In the genomic region with DNA sequence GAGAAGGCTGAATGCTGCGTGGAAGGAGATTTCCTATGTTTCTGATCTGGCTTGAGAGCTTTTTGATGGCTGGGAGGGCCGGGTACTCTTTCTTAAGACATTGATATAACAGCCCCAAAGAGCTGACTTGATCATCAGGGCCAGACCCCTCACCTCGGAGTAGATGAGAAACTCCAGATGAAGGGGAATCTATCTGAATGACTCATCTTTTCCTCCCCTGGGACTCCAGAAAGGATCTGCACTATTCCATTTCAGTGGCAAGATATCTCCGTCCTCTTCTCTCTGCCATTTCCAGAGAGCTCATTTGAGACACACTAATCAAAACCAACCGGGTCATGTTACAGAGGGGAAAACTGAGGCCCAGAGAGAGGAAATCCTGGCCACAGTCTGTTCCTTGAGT, we compare ENCODE assay signal across 19 cellular contexts.
DNase-seq lines count a peak whose midpoint lies in the region; ATAC-seq and TF ChIP-seq lines count a peak whose summit lies in the region.
"Had no signal": no experiment of that assay in that cellular context is flagged by ENCODE, and none has a peak within 500 bp of the region (broad histone marks: within the 10 kb centered on the region; RNA-seq: fewer than 3 reads in every experiment).

No MANE protein-coding gene starts in this region.

- peaks cover 5% of the 10 kb centered on the region for H3K4me1 Mint-ChIP-seq in activated T-helper 2 cell treated with anti-CD3 and anti-CD28 coated beads, Interferon-gamma antibody, Interleukin-2, Interleukin-4, amounts not matched to agents 10 μg/mL and 5 μg/mL and 100 μg/mL, durations not matched to agents 14 hours and 24 hours and 36 hours (ENCODE audit: low read depth)

- H3K27me3 Mint-ChIP-seq in activated T-helper 2 cell treated with anti-CD3 and anti-CD28 coated beads, Interferon-gamma antibody, Interleukin-2, Interleukin-4, amounts not matched to agents 10 μg/mL and 5 μg/mL and 100 μg/mL, durations not matched to agents 14 hours and 24 hours and 36 hours (ENCODE audit: low read depth), result no peaks in the 10 kb centered on the region

- H3K18ac ChIP-seq in mesenchymal stem cell (ENCODE audit: low read depth in 1 of 2, low read length in 2 of 2), result peak overlapping the region in 1 of 2 experiments; percentile 70

- H2BK120ac ChIP-seq in mesenchymal stem cell (ENCODE audit: low read depth, low read length), result no peak overlapping the region

- peak overlapping the region; percentile 71 for H4K8ac ChIP-seq in mesenchymal stem cell (ENCODE audit: low read length)

- TF ChIP-seq CTCF in A673 (conservative IDR thresholded peaks at IDR 0.05; ENCODE audit: low read depth, low read length) (no peak), HEK293 (tag by site-specific recombination; IDR thresholded peaks at IDR 0.05) (no peak)

- H3K9me3 ChIP-seq in A673 (ENCODE audit: low read depth, low read length, poor library complexity, severe bottlenecking), result no peaks in the 10 kb centered on the region
- no peaks in the 10 kb centered on the region for H3K9me3 ChIP-seq in HEK293 (ENCODE audit: control insufficient read depth, insufficient read depth, low read depth, low read length)
- H3K9me3 ChIP-seq in mesenchymal stem cell (ENCODE audit: control insufficient read depth, low read length), result no peaks in the 10 kb centered on the region
- H3K9me3 ChIP-seq: HAP-1 had no signal

- CTCF ChIA-PET in A673 (lab: Charles Lee) (no interaction called here), HEK293 (lab: Yijun Ruan, JAX) (interaction anchor here (0.8 kb wide), 1 partner anchor 13 kb away, joined by 3 read pairs; no protein-coding TSS in a partner anchor)

- H3K79me1 ChIP-seq in mesenchymal stem cell (replicated peaks; ENCODE audit: low read length, poor library complexity, severe bottlenecking), result no peaks in the 10 kb centered on the region

- H3K9me3 Mint-ChIP-seq in activated T-helper 2 cell treated with anti-CD3 and anti-CD28 coated beads, Interferon-gamma antibody, Interleukin-2, Interleukin-4, amounts not matched to agents 10 μg/mL and 5 μg/mL and 100 μg/mL, durations not matched to agents 14 hours and 24 hours and 36 hours, result no peaks in the 10 kb centered on the region

- no peak overlapping the region for H3K4ac ChIP-seq in mesenchymal stem cell (ENCODE audit: low read depth in 1 of 2, low read length in 2 of 2)

- no peak overlapping the region for H3K4me3 Mint-ChIP-seq in activated T-helper 2 cell treated with anti-CD3 and anti-CD28 coated beads, Interferon-gamma antibody, Interleukin-2, Interleukin-4, amounts not matched to agents 10 μg/mL and 5 μg/mL and 100 μg/mL, durations not matched to agents 14 hours and 24 hours and 36 hours (ENCODE audit: low read depth)
- H3K4me3 Mint-ChIP-seq: CD4-positive, alpha-beta T cell had no signal

- H3K9ac ChIP-seq in mesenchymal stem cell (ENCODE audit: low read length), result no peak overlapping the region

- H2AFZ ChIP-seq in mesenchymal stem cell (ENCODE audit: low read depth, low read length), result no peak overlapping the region

- no peak overlapping the region for H3K4me2 ChIP-seq in mesenchymal stem cell (ENCODE audit: low read length, poor library complexity, severe bottlenecking)

- POLR2A ChIA-PET in A673 (lab: Charles Lee; ENCODE audit: low non-redundant PET) (interaction anchor here (0.6 kb wide), 2 partner anchors 10 to 1907 kb away, joined by 3 read pairs; a partner anchor contains a TSS), HEK293 (lab: Yijun Ruan, JAX) (interaction anchor here (0.6 kb wide), 1 partner anchor 92 kb away, joined by 5 read pairs; no protein-coding TSS in a partner anchor)

- intact Hi-C loops in A673 (cut with micrococcal nuclease; ENCODE audit: unreplicated experiment), result no loop called here
- intact Hi-C loops in activated T-helper 2 cell treated with anti-CD3 and anti-CD28 coated beads, Interferon-gamma antibody, Interleukin-2, Interleukin-4, amounts not matched to agents 10 μg/mL and 5 μg/mL and 100 μg/mL, durations not matched to agents 14 hours and 24 hours and 36 hours (cut with micrococcal nuclease), result no loop called here

- no peak overlapping the region for H3K27ac ChIP-seq in A673 (ENCODE audit: low read depth, low read length, poor library complexity, severe bottlenecking)
- H3K27ac ChIP-seq in HEK293 (ENCODE audit: extremely low read depth, low read depth, low read length), result no peak overlapping the region
- H3K27ac ChIP-seq in mesenchymal stem cell (ENCODE audit: low read length, poor library complexity, severe bottlenecking), result no peak overlapping the region
- H3K27ac ChIP-seq: 22Rv1 had no signal

- no peak overlapping the region for H2BK5ac ChIP-seq in mesenchymal stem cell (ENCODE audit: low read depth, low read length, poor library complexity, severe bottlenecking)

- H3K27me3 ChIP-seq in A673 (replicated peaks; ENCODE audit: insufficient read depth, low read depth, low read length, poor library complexity) (no peaks in the 10 kb centered on the region), mesenchymal stem cell (ENCODE audit: control insufficient read depth in 1 of 2, insufficient read depth in 1 of 2, low read length in 2 of 2) (no peaks in the 10 kb centered on the region)

- H3K4me3 ChIP-seq in A673 (ENCODE audit: low read depth, low read length, poor library complexity, severe bottlenecking) (no peak overlapping the region), HEK293 (ENCODE audit: low read depth, low read length) (no peak overlapping the region), mesenchymal stem cell (ENCODE audit: insufficient read depth in 1 of 2, low read depth in 1 of 2, low read length in 2 of 2) (no peak overlapping the region)
- H3K4me3 ChIP-seq: HAP-1 had no signal

- no TSS peak for BruUV-seq in A673 (replicated peaks; lab: Mats Ljungman, UMichigan)

- WGBS in mesenchymal stem cell, result 37% methylated on average over 5 of the region's 5 CpGs

- H3K36me3 Mint-ChIP-seq in activated T-helper 2 cell treated with anti-CD3 and anti-CD28 coated beads, Interferon-gamma antibody, Interleukin-2, Interleukin-4, amounts not matched to agents 10 μg/mL and 5 μg/mL and 100 μg/mL, durations not matched to agents 14 hours and 24 hours and 36 hours (ENCODE audit: low read depth), result no peaks in the 10 kb centered on the region

- H3K27ac Mint-ChIP-seq in activated T-helper 2 cell treated with anti-CD3 and anti-CD28 coated beads, Interferon-gamma antibody, Interleukin-2, Interleukin-4, amounts not matched to agents 10 μg/mL and 5 μg/mL and 100 μg/mL, durations not matched to agents 14 hours and 24 hours and 36 hours, result no peak overlapping the region
- H3K27ac Mint-ChIP-seq: CD4-positive, alpha-beta T cell had no signal

- no peak overlapping the region for H2BK15ac ChIP-seq in mesenchymal stem cell (ENCODE audit: low read depth, poor library complexity, severe bottlenecking)

- H3K4me1 ChIP-seq in A673 (ENCODE audit: insufficient read depth, low read length, poor library complexity, severe bottlenecking) (peaks cover 26% of the 10 kb centered on the region), HEK293 (ENCODE audit: control insufficient read depth, insufficient read depth, low read length) (peaks cover 3% of the 10 kb centered on the region; the same call in 1 of the 2 replicates), mesenchymal stem cell (ENCODE audit: control insufficient read depth, insufficient read depth, low read depth, low read length) (peaks cover 19% of the 10 kb centered on the region)
- H3K4me1 ChIP-seq: HAP-1 had no signal

- H2BK12ac ChIP-seq in mesenchymal stem cell (ENCODE audit: low read length in 2 of 2), result no peak overlapping the region

- H2AK5ac ChIP-seq in mesenchymal stem cell (ENCODE audit: low read length, severe bottlenecking), result no peak overlapping the region

- peak; percentile 82 for DNase-seq in A673 (ENCODE audit: low spot score)
- peak; percentile 58 for DNase-seq in mesenchymal stem cell
- DNase-seq in activated T-helper 2 cell treated with anti-CD3 and anti-CD28 coated beads, Interferon-gamma antibody, Interleukin-2, Interleukin-4, amounts not matched to agents 10 μg/mL and 5 μg/mL and 100 μg/mL, durations not matched to agents 14 hours and 24 hours and 36 hours (ENCODE audit: low spot score), result no peak
- DNase-seq in T-helper 2 cell, result no peak
- no peak for DNase-seq in stimulated activated CD8-positive, alpha-beta memory T cell treated with anti-CD3 and anti-CD28 coated beads, Interleukin-4, amount 100 ng/mL, for 48 hours
- DNase-seq: ACHN; CD4-positive, alpha-beta T cell; GOT3; KBM-7; NCI-H2029; NCI-H446; NCI-H524 treated with DMSO at 0.1 percent for 48 hours; NCI-H774; SIG-M5 had no signal

- H3K36me3 ChIP-seq in A673 (ENCODE audit: insufficient read depth, low read length, poor library complexity, severe bottlenecking) (no peaks in the 10 kb centered on the region), HEK293 (ENCODE audit: control insufficient read depth in 2 of 2, insufficient read depth in 1 of 2, low read length in 2 of 2) (no peaks in the 10 kb centered on the region), mesenchymal stem cell (ENCODE audit: control insufficient read depth in 1 of 2, insufficient read depth in 2 of 2, low read depth in 1 of 2, low read length in 2 of 2) (no peaks in the 10 kb centered on the region)
- H3K36me3 ChIP-seq: HAP-1 had no signal

- no peak overlapping the region for H3K14ac ChIP-seq in mesenchymal stem cell (ENCODE audit: low read length in 2 of 2)

- ATAC-seq in SK-N-SH treated with all-trans-retinoic acid at 6 μM for 48 hours (peak; percentile 11), GM19455 (IDR thresholded peaks at IDR 0.05; ENCODE audit: unreplicated experiment) (no peak)

- no peak overlapping the region for H4K91ac ChIP-seq in mesenchymal stem cell (ENCODE audit: low read length)

- no peak overlapping the region for H3K23ac ChIP-seq in mesenchymal stem cell (ENCODE audit: low read length in 2 of 2)

TF ChIP-seq in SK-N-SH treated with all-trans-retinoic acid at 6 μM for 48 hours, 23 proteins besides CTCF, POLR2A, EP300 and RAD21:
- no peak for TF ChIP-seq ISL1 (CRISPR knock-in tag; IDR thresholded peaks at IDR 0.05)
- no peak for TF ChIP-seq ZFP3 (CRISPR knock-in tag; IDR thresholded peaks at IDR 0.05)
- TF ChIP-seq PPARA (CRISPR knock-in tag; IDR thresholded peaks at IDR 0.05; ENCODE audit: borderline replicate concordance), result no peak
- no peak for TF ChIP-seq ZNF565 (CRISPR knock-in tag; conservative IDR thresholded peaks at IDR 0.05; ENCODE audit: low read depth)
- no peak for TF ChIP-seq TCF4 (CRISPR knock-in tag; IDR thresholded peaks at IDR 0.05; ENCODE audit: borderline replicate concordance)
- no peak for TF ChIP-seq SNAI2 (CRISPR knock-in tag; IDR thresholded peaks at IDR 0.05)
- TF ChIP-seq ZFP30 (CRISPR knock-in tag; IDR thresholded peaks at IDR 0.05), result no peak
- TF ChIP-seq ZNF8 (CRISPR knock-in tag; IDR thresholded peaks at IDR 0.05), result no peak
- TF ChIP-seq BACH2 (CRISPR knock-in tag; IDR thresholded peaks at IDR 0.05; ENCODE audit: borderline replicate concordance), result no peak
- no peak for TF ChIP-seq RARB (CRISPR knock-in tag; IDR thresholded peaks at IDR 0.05)

Comparison
In these comparisons a context has a peak if more than half of its experiments do, and no peak if none do; other contexts are left out.
1. DNase-seq: peak in A673 (single experiment) and mesenchymal stem cell (single experiment); none in activated T-helper 2 cell treated with anti-CD3 and anti-CD28 coated beads, Interferon-gamma antibody, Interleukin-2, Interleukin-4, amounts not matched to agents 10 μg/mL and 5 μg/mL and 100 μg/mL, durations not matched to agents 14 hours and 24 hours and 36 hours (single experiment), T-helper 2 cell (0 of 5) and stimulated activated CD8-positive, alpha-beta memory T cell treated with anti-CD3 and anti-CD28 coated beads, Interleukin-4, amount 100 ng/mL, for 48 hours (single experiment).